7 cellular contexts compared by ENCODE assay signal in genomic region chr3:156685752-156686151, GRCh38. TPM values are rescaled to one million over a fixed set of nuclear protein-coding genes. Genes with fewer than 3 reads are reported as not detected.
DNase-seq lines count a peak whose midpoint lies in the region; ATAC-seq and TF ChIP-seq lines count a peak whose summit lies in the region.

No MANE protein-coding gene starts in this region.

- no peaks in the 10 kb centered on the region for H3F3A ChIP-seq in SK-N-SH (replicated peaks; ENCODE audit: insufficient read depth)

- no peaks in the 10 kb centered on the region for H3K27me3 Mint-ChIP-seq in natural killer cell (ENCODE audit: low read depth in 2 of 2)

- POLR2A ChIA-PET in SK-N-SH (lab: Yijun Ruan, JAX), result no interaction called here

- H3K4me1 Mint-ChIP-seq in natural killer cell, result peaks cover 69 to 79% of the 10 kb centered on the region in 2 donors

- ATAC-seq in GM18909 (IDR thresholded peaks at IDR 0.05; ENCODE audit: poor library complexity, unreplicated experiment), result peak; percentile 42
- ATAC-seq in HG02798 (IDR thresholded peaks at IDR 0.05; ENCODE audit: poor library complexity, unreplicated experiment), result peak; percentile 41
- ATAC-seq in natural killer cell, result peak in 2 of 3 donors; percentile 19 to 46
- ATAC-seq in HG03045 (IDR thresholded peaks at IDR 0.05; ENCODE audit: unreplicated experiment), result no peak

- no peak overlapping the region for H2AFZ ChIP-seq in SK-N-SH (ENCODE audit: low read depth)

- H3K9ac ChIP-seq in SK-N-SH, result no peak overlapping the region

- peak overlapping the region; percentile 33 to 69 for H3K27ac Mint-ChIP-seq in natural killer cell

- H3K4me3 ChIP-seq in SK-N-SH (ENCODE audit: low read depth in 2 of 2, low read length in 1 of 2), result no peak overlapping the region
- H3K4me3 ChIP-seq in SJCRH30, result no peak overlapping the region

- DNase-seq in SK-N-SH (no peak), natural killer cell (no peak), SJCRH30 (no peak)
- no peak for DNase-seq in stimulated activated CD4-positive, alpha-beta T cell treated with anti-CD3 and anti-CD28 coated beads, Interleukin-2, amount 100 ng/mL, for 48 hours

- H3K36me3 ChIP-seq in SK-N-SH (replicated peaks in 1 of 2; ENCODE audit: control insufficient read depth in 1 of 2, insufficient read depth in 2 of 2, low read length in 1 of 2) (peaks cover 19 to 22% of the 10 kb centered on the region in 2 experiments), SJCRH30 (peaks cover 8% of the 10 kb centered on the region)

- H3K4me3 Mint-ChIP-seq in natural killer cell, result peak overlapping the region; percentile 43

- TF ChIP-seq EP300 in SK-N-SH (IDR thresholded peaks at IDR 0.05; ENCODE audit: borderline replicate concordance in 1 of 2, low read depth in 1 of 2, low read length in 1 of 2), result no peak

- H3K9me3 ChIP-seq in SK-N-SH, result no peaks in the 10 kb centered on the region
- H3K9me3 ChIP-seq in SJCRH30 (replicated peaks), result no peaks in the 10 kb centered on the region

- H3K27ac ChIP-seq in SK-N-SH (ENCODE audit: low read depth in 2 of 2, low read length in 1 of 2) (no peak overlapping the region; a peak in 1 of 4 replicates), SJCRH30 (no peak overlapping the region)

- no peak for TF ChIP-seq CTCF in SK-N-SH (IDR thresholded peaks at IDR 0.05)
- TF ChIP-seq CTCF in natural killer cell (IDR thresholded peaks at IDR 0.05), result no peak

- CTCF ChIA-PET in SK-N-SH (lab: Yijun Ruan, JAX), result interaction anchor here (1.2 to 2.0 kb wide), 2 partner anchors 10 to 403 kb away, joined by 3 to 13 read pairs; partner anchors contain the start of gene TIPARP

- intact Hi-C loops in natural killer cell (cut with micrococcal nuclease), result no loop called here

- no peaks in the 10 kb centered on the region for H3K9me2 ChIP-seq in SK-N-SH

- H3K27me3 ChIP-seq in SK-N-SH (ENCODE audit: insufficient read depth) (no peaks in the 10 kb centered on the region), SJCRH30 (no peaks in the 10 kb centered on the region)

- TF ChIP-seq RAD21 in SK-N-SH (IDR thresholded peaks at IDR 0.05; ENCODE audit: low read length), result no peak

- H3K79me2 ChIP-seq in SK-N-SH (ENCODE audit: insufficient read depth), result peaks cover 98% of the 10 kb centered on the region

- H3K4me2 ChIP-seq in SK-N-SH, result peak overlapping the region; percentile 28

- H4K20me1 ChIP-seq in SK-N-SH (ENCODE audit: insufficient read depth), result peaks cover 25% of the 10 kb centered on the region

- H3K9me3 Mint-ChIP-seq in natural killer cell, result no peaks in the 10 kb centered on the region

- peaks cover 5% of the 10 kb centered on the region for H3K36me3 Mint-ChIP-seq in natural killer cell

- peaks cover 14 to 74% of the 10 kb centered on the region in 2 experiments for H3K4me1 ChIP-seq in SK-N-SH (ENCODE audit: control insufficient read depth in 1 of 2, insufficient read depth in 2 of 2, low read depth in 1 of 2, low read length in 1 of 2)
- H3K4me1 ChIP-seq in SJCRH30, result peaks cover 14% of the 10 kb centered on the region

TF ChIP-seq in SK-N-SH, 30 proteins besides CTCF, POLR2A, EP300 and RAD21:
- TF ChIP-seq EZH2phosphoT487 (IDR thresholded peaks at IDR 0.05; ENCODE audit: borderline replicate concordance, low read depth), result no peak
- no peak for TF ChIP-seq FOXM1 (IDR thresholded peaks at IDR 0.05; ENCODE audit: low read depth)
- no peak for TF ChIP-seq MXI1 (IDR thresholded peaks at IDR 0.05; ENCODE audit: low read depth, low read length)

RNA-seq across cellular contexts. Expression of gene TIPARP, which starts 11.4 kb away (rescaled TPM):
- 6.2 TPM in 2 replicates for polyA plus RNA-seq in SK-N-SH (2012; rRNA removed)
- 6.5 and 10.8 TPM in 2 replicates for polyA plus RNA-seq in SK-N-SH (2012; cell fraction: cytosol; rRNA removed)
- 3.7 and 11.4 TPM in 2 replicates for polyA plus RNA-seq in SK-N-SH (2012; cell fraction: nucleus; rRNA removed)
- total RNA-seq in natural killer cell, result 100 to 1,000 TPM; 129 to 249 (median 147) TPM
- total RNA-seq in SJCRH30 (2014; rRNA removed; shearing (Covaris generic)), result 29.0 and 31.2 TPM in 2 replicates
